Comparison of ENCODE assay signal across 1 cellular context in genomic region chr15:67254238-67255175, GRCh38.
TF ChIP-seq lines count a peak whose summit lies in the region.

Gene AAGAB (minus strand): TSS chr15:67254661. CDS start chr15:67254631, 30 bp downstream.
Gene IQCH (plus strand): TSS chr15:67254786. CDS start chr15:67254897, 111 bp downstream.

TF ChIP-seq in HepG2, 621 proteins besides CTCF, POLR2A, EP300 and RAD21 (continues in another document):
- TF ChIP-seq, protein P1, sequence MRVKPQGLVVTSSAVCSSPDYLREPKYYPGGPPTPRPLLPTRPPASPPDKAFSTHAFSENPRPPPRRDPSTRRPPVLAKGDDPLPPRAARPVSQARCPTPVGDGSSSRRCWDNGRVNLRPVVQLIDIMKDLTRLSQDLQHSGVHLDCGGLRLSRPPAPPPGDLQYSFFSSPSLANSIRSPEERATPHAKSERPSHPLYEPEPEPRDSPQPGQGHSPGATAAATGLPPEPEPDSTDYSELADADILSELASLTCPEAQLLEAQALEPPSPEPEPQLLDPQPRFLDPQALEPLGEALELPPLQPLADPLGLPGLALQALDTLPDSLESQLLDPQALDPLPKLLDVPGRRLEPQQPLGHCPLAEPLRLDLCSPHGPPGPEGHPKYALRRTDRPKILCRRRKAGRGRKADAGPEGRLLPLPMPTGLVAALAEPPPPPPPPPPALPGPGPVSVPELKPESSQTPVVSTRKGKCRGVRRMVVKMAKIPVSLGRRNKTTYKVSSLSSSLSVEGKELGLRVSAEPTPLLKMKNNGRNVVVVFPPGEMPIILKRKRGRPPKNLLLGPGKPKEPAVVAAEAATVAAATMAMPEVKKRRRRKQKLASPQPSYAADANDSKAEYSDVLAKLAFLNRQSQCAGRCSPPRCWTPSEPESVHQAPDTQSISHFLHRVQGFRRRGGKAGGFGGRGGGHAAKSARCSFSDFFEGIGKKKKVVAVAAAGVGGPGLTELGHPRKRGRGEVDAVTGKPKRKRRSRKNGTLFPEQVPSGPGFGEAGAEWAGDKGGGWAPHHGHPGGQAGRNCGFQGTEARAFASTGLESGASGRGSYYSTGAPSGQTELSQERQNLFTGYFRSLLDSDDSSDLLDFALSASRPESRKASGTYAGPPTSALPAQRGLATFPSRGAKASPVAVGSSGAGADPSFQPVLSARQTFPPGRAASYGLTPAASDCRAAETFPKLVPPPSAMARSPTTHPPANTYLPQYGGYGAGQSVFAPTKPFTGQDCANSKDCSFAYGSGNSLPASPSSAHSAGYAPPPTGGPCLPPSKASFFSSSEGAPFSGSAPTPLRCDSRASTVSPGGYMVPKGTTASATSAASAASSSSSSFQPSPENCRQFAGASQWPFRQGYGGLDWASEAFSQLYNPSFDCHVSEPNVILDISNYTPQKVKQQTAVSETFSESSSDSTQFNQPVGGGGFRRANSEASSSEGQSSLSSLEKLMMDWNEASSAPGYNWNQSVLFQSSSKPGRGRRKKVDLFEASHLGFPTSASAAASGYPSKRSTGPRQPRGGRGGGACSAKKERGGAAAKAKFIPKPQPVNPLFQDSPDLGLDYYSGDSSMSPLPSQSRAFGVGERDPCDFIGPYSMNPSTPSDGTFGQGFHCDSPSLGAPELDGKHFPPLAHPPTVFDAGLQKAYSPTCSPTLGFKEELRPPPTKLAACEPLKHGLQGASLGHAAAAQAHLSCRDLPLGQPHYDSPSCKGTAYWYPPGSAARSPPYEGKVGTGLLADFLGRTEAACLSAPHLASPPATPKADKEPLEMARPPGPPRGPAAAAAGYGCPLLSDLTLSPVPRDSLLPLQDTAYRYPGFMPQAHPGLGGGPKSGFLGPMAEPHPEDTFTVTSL (CRISPR knock-in tag; IDR thresholded peaks at IDR 0.05; ENCODE audit: borderline replicate concordance): 0 out of 2 replicates have a peak, but pooled peaks have one; percentile 53
- TF ChIP-seq ISX (CRISPR knock-in tag; conservative IDR thresholded peaks at IDR 0.05) (no peak), ARNTL (CRISPR knock-in tag; IDR thresholded peaks at IDR 0.05) (peak; percentile 51; the same call in 1 of the 2 replicates), ZNF432 (CRISPR knock-in tag; IDR thresholded peaks at IDR 0.05; ENCODE audit: borderline replicate concordance) (no peak), ZFX (CRISPR knock-in tag; IDR thresholded peaks at IDR 0.05; ENCODE audit: low read depth) (peak; percentile 90), GMEB1 (CRISPR knock-in tag; IDR thresholded peaks at IDR 0.05; ENCODE audit: borderline replicate concordance) (peak; percentile 85), THRA (CRISPR knock-in tag; IDR thresholded peaks at IDR 0.05; ENCODE audit: borderline replicate concordance) (peak; percentile 60), STAG1 (CRISPR knock-in tag; IDR thresholded peaks at IDR 0.05) (0 out of 2 replicates have a peak, but pooled peaks have one; percentile 17), ZNF788 (CRISPR knock-in tag; IDR thresholded peaks at IDR 0.05; ENCODE audit: borderline replicate concordance) (peak; percentile 97), MYPOP (CRISPR knock-in tag; IDR thresholded peaks at IDR 0.05) (peak; percentile 99), KLF15 (CRISPR knock-in tag; IDR thresholded peaks at IDR 0.05; ENCODE audit: borderline replicate concordance) (no peak), ZNF784 (CRISPR knock-in tag; IDR thresholded peaks at IDR 0.05; ENCODE audit: borderline replicate concordance) (peak; percentile 79), SIN3A (IDR thresholded peaks at IDR 0.05; ENCODE audit: borderline replicate concordance, low read depth, low read length) (peak; percentile 92; the same call in 1 of the 2 replicates), SOX6 (IDR thresholded peaks at IDR 0.05) (no peak), SOX6 (CRISPR knock-in tag; IDR thresholded peaks at IDR 0.05) (peak; percentile 81), ZFP36 (IDR thresholded peaks at IDR 0.05; ENCODE audit: borderline replicate concordance, low read depth, low read length, partially characterized antibody) (no peak), ZNF160 (CRISPR knock-in tag; IDR thresholded peaks at IDR 0.05) (peak; percentile 69; the same call in 1 of the 2 replicates), KLF6 (CRISPR knock-in tag; IDR thresholded peaks at IDR 0.05) (peak; percentile 92), FOXK2 (IDR thresholded peaks at IDR 0.05) (peak; percentile 98), ZNF678 (CRISPR knock-in tag; IDR thresholded peaks at IDR 0.05) (no peak), SP2 (CRISPR knock-in tag; IDR thresholded peaks at IDR 0.05) (peak; percentile 56), ZNF460 (CRISPR knock-in tag; IDR thresholded peaks at IDR 0.05; ENCODE audit: borderline replicate concordance) (no peak), ZNF205 (CRISPR knock-in tag; IDR thresholded peaks at IDR 0.05) (peak; percentile 21; the same call in 1 of the 2 replicates), ZNF383 (CRISPR knock-in tag; IDR thresholded peaks at IDR 0.05; ENCODE audit: borderline replicate concordance) (no peak), ZNF569 (CRISPR knock-in tag; IDR thresholded peaks at IDR 0.05; ENCODE audit: borderline replicate concordance) (no peak), NCOR1 (IDR thresholded peaks at IDR 0.05; ENCODE audit: borderline replicate concordance, low read length) (no peak), NCOA1 (CRISPR knock-in tag; IDR thresholded peaks at IDR 0.05) (no peak), MIER3 (CRISPR knock-in tag; IDR thresholded peaks at IDR 0.05; ENCODE audit: borderline replicate concordance) (peak; percentile 73; the same call in 1 of the 2 replicates), ZNF414 (CRISPR knock-in tag; IDR thresholded peaks at IDR 0.05) (peak; percentile 79; the same call in 1 of the 2 replicates), ZNF451 (CRISPR knock-in tag; IDR thresholded peaks at IDR 0.05) (0 out of 2 replicates have a peak, but pooled peaks have one; percentile 52), RORA (CRISPR knock-in tag; IDR thresholded peaks at IDR 0.05) (no peak), ZNF713 (CRISPR knock-in tag; IDR thresholded peaks at IDR 0.05) (no peak; the same call in 1 of the 2 replicates), NCOA2 (CRISPR knock-in tag; IDR thresholded peaks at IDR 0.05) (no peak), HMGA1 (CRISPR knock-in tag; conservative IDR thresholded peaks at IDR 0.05) (no peak), ZBTB1 (CRISPR knock-in tag; IDR thresholded peaks at IDR 0.05; ENCODE audit: borderline replicate concordance) (no peak), CENPX (CRISPR knock-in tag; IDR thresholded peaks at IDR 0.05) (no peak), NFE2L2 (IDR thresholded peaks at IDR 0.05; ENCODE audit: low read length) (no peak)
- TF ChIP-seq, protein P2, sequence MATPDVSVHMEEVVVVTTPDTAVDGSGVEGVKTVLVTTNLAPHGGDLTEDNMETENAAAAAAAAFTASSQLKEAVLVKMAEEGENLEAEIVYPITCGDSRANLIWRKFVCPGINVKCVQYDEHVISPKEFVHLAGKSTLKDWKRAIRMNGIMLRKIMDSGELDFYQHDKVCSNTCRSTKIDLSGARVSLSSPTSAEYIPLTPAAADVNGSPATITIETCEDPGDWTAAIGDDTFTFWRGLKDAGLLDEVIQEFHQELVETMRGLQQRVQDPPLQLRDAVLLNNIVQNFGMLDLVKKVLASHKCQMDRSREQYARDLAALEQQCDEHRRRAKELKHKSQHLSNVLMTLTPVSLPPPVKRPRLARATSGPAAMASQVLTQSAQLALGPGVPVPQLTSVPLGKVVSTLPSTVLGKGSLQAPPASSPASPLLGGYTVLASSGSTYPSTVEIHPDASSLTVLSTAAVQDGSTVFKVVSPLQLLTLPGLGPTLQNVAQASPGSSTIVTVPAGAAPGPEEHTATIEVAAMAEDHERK (CRISPR knock-in tag; IDR thresholded peaks at IDR 0.05; ENCODE audit: low read depth): 0 out of 2 replicates have a peak, but pooled peaks have one; percentile 23
- TF ChIP-seq, protein P3, sequence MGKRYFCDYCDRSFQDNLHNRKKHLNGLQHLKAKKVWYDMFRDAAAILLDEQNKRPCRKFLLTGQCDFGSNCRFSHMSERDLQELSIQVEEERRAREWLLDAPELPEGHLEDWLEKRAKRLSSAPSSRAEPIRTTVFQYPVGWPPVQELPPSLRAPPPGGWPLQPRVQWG (CRISPR knock-in tag; IDR thresholded peaks at IDR 0.05; ENCODE audit: borderline replicate concordance, low read depth): no peak
- TF ChIP-seq, protein P4, sequence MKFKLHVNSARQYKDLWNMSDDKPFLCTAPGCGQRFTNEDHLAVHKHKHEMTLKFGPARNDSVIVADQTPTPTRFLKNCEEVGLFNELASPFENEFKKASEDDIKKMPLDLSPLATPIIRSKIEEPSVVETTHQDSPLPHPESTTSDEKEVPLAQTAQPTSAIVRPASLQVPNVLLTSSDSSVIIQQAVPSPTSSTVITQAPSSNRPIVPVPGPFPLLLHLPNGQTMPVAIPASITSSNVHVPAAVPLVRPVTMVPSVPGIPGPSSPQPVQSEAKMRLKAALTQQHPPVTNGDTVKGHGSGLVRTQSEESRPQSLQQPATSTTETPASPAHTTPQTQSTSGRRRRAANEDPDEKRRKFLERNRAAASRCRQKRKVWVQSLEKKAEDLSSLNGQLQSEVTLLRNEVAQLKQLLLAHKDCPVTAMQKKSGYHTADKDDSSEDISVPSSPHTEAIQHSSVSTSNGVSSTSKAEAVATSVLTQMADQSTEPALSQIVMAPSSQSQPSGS (CRISPR knock-in tag; IDR thresholded peaks at IDR 0.05): peak; percentile 69; the same call in 1 of the 2 replicates
- TF ChIP-seq, protein P5, sequence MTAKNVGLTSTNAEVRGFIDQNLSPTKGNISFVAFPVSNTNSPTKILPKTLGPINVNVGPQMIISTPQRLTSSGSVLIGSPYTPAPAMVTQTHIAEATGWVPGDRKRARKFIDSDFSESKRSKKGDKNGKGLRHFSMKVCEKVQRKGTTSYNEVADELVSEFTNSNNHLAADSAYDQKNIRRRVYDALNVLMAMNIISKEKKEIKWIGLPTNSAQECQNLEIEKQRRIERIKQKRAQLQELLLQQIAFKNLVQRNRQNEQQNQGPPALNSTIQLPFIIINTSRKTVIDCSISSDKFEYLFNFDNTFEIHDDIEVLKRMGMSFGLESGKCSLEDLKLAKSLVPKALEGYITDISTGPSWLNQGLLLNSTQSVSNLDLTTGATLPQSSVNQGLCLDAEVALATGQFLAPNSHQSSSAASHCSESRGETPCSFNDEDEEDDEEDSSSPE (CRISPR knock-in tag; IDR thresholded peaks at IDR 0.05): peak; percentile 70; the same call in 1 of the 2 replicates
- TF ChIP-seq, protein P6, sequence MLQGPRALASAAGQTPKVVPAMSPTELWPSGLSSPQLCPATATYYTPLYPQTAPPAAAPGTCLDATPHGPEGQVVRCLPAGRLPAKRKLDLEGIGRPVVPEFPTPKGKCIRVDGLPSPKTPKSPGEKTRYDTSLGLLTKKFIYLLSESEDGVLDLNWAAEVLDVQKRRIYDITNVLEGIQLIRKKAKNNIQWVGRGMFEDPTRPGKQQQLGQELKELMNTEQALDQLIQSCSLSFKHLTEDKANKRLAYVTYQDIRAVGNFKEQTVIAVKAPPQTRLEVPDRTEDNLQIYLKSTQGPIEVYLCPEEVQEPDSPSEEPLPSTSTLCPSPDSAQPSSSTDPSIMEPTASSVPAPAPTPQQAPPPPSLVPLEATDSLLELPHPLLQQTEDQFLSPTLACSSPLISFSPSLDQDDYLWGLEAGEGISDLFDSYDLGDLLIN (CRISPR knock-in tag; IDR thresholded peaks at IDR 0.05; ENCODE audit: borderline replicate concordance): peak; percentile 72; the same call in 1 of the 2 replicates
